In the genomic region with DNA sequence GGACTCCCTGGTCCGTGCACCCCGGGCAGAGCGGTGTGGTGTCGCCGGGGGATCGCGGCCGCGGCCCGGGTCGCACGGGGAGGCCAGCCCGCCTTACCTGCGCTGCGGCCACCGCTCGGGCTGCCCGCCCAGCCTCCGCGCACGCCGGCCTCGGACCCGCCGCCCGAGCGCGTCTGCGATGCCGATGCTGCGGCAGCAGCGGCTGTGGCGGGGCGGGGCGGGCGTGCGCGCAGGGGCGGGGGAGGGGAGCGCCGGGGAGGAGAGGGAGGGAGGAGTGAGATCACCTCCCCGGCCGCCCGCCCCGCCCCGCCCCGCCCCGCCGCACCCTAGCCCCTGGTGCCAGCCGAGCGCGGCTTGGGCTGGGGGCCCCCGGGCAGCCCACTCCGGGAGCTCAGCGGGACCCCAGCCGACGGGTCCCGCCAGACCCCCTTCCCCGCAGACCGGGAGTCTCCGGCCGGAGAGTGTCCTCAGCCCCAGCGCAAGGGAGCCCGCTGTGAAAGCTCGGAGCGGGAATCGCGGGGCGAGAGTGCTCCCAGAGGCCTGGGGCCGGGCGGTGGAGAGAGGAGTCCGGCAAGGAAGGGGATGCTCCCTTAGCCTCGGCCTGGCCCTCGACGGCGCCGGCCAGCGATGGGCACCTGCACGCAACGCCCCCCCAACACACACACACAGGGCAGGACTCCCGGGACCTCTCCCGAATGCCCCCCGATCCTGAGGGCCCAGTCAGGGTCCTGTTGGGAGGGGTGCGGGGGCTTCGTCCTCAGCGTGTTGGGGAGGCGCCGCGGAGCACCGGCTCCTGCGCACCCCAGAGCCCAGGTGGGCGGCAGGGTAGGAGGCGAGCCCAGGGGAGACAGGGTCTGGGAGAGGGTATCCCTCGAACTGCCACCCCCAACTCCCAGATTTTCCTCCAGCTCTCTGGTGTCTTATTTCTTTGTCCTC, we compare ENCODE assay signal across 8 cellular contexts. TPM values are rescaled to one million over a fixed set of nuclear protein-coding genes. Genes with fewer than 3 reads are reported as not detected.
A peak's percentile ranks its signal among the peaks of the same experiment; 100 is the strongest.
DNase-seq lines count a peak whose midpoint lies in the region; ATAC-seq and TF ChIP-seq lines count a peak whose summit lies in the region.

A gene with protein sequence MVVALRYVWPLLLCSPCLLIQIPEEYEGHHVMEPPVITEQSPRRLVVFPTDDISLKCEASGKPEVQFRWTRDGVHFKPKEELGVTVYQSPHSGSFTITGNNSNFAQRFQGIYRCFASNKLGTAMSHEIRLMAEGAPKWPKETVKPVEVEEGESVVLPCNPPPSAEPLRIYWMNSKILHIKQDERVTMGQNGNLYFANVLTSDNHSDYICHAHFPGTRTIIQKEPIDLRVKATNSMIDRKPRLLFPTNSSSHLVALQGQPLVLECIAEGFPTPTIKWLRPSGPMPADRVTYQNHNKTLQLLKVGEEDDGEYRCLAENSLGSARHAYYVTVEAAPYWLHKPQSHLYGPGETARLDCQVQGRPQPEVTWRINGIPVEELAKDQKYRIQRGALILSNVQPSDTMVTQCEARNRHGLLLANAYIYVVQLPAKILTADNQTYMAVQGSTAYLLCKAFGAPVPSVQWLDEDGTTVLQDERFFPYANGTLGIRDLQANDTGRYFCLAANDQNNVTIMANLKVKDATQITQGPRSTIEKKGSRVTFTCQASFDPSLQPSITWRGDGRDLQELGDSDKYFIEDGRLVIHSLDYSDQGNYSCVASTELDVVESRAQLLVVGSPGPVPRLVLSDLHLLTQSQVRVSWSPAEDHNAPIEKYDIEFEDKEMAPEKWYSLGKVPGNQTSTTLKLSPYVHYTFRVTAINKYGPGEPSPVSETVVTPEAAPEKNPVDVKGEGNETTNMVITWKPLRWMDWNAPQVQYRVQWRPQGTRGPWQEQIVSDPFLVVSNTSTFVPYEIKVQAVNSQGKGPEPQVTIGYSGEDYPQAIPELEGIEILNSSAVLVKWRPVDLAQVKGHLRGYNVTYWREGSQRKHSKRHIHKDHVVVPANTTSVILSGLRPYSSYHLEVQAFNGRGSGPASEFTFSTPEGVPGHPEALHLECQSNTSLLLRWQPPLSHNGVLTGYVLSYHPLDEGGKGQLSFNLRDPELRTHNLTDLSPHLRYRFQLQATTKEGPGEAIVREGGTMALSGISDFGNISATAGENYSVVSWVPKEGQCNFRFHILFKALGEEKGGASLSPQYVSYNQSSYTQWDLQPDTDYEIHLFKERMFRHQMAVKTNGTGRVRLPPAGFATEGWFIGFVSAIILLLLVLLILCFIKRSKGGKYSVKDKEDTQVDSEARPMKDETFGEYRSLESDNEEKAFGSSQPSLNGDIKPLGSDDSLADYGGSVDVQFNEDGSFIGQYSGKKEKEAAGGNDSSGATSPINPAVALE (minus strand): TSS at position 206 of the 936 bp plus-strand sequence. CDS start 10,337 bp downstream, outside the sequence.

- RAD21 ChIA-PET in HCT116 (lab: Charles Lee; ENCODE audit: low non-redundant PET in 1 of 2, low total read pairs in 2 of 2, uncharacterized antibody in 2 of 2, unreplicated experiment in 2 of 2), result interaction anchor here in 1 of 2 experiments (0.7 kb wide), 1 partner anchor 86 kb away, joined by 3 read pairs; no protein-coding TSS in a partner anchor

- BruUV-seq in HCT116 (replicated peaks; lab: Mats Ljungman, UMichigan), result no TSS peak

- no peaks in the 10 kb centered on the region for H3F3A ChIP-seq in MM.1S (ENCODE audit: insufficient read depth, low read length)

- H4K20me1 ChIP-seq in HCT116 (ENCODE audit: insufficient read depth), result no peaks in the 10 kb centered on the region
- H4K20me1 ChIP-seq in MM.1S (ENCODE audit: insufficient read depth, low read length), result no peaks in the 10 kb centered on the region

- DNase-seq in AG08396 (ENCODE audit: low spot score) (peak; percentile 52), HCT116 (ENCODE audit: low read depth, low spot score) (no peak), memory B cell (ENCODE audit: low spot score in 2 of 2) (no peak), MM.1S (no peak), omental fat pad (ENCODE audit: low spot score) (no peak)

- H3K36me3 ChIP-seq in HCT116 (ENCODE audit: control insufficient read depth in 1 of 2, insufficient read depth in 2 of 2, low read length in 2 of 2), result no peaks in the 10 kb centered on the region
- no peaks in the 10 kb centered on the region for H3K36me3 ChIP-seq in MM.1S (replicated peaks; ENCODE audit: insufficient read depth, low read length)

- H3K9me3 Mint-ChIP-seq in activated naive CD4-positive, alpha-beta T cell treated with anti-CD3 and anti-CD28 coated beads, Interleukin-2, amount 50 U/mL, for 24 hours, result no peaks in the 10 kb centered on the region
- no peaks in the 10 kb centered on the region for H3K9me3 Mint-ChIP-seq in memory B cell

- ATAC-seq in HCT116 (peak; percentile 66), memory B cell (ENCODE audit: low read depth) (peak; percentile 28), GM18511 (IDR thresholded peaks at IDR 0.05; ENCODE audit: unreplicated experiment) (no peak), GM19455 (IDR thresholded peaks at IDR 0.05; ENCODE audit: unreplicated experiment) (no peak), omental fat pad (ENCODE audit: low FRiP score) (no peak)

- H3K4me1 Mint-ChIP-seq in activated naive CD4-positive, alpha-beta T cell treated with anti-CD3 and anti-CD28 coated beads, Interleukin-2, amount 50 U/mL, for 24 hours, result no peaks in the 10 kb centered on the region
- H3K4me1 Mint-ChIP-seq in memory B cell, result peaks cover 15% of the 10 kb centered on the region

- no peak for TF ChIP-seq CTCF in HCT116 (IDR thresholded peaks at IDR 0.05 in 2 of 3, conservative IDR thresholded peaks at IDR 0.05 in 1 of 3; ENCODE audit: borderline replicate concordance in 1 of 3, insufficient read depth in 1 of 3, low read depth in 2 of 3, low read length in 2 of 3)
- no peak for TF ChIP-seq CTCF in MM.1S (IDR thresholded peaks at IDR 0.05; ENCODE audit: low read length)
- no peak for TF ChIP-seq CTCF in omental fat pad (IDR thresholded peaks at IDR 0.05)

- H3K9ac ChIP-seq in HCT116 (ENCODE audit: low read length), result peak within 1 kb of the TSS; percentile 39; the same call in 1 of the 2 replicates
- no peak within 1 kb of the TSS for H3K9ac ChIP-seq in MM.1S (ENCODE audit: low read length)

- TF ChIP-seq POLR2A in HCT116 (IDR thresholded peaks at IDR 0.05; ENCODE audit: borderline replicate concordance, extremely low read depth, insufficient read depth, insufficient read length), result no peak

- H3K27ac ChIP-seq in HCT116 (ENCODE audit: low read depth, low read length) (no peak within 1 kb of the TSS; the same call in 1 of the 2 replicates), MM.1S (ENCODE audit: low read length) (no peak within 1 kb of the TSS)

- H3K4me1 ChIP-seq in HCT116 (ENCODE audit: control insufficient read depth in 1 of 2, insufficient read depth in 2 of 2, low read length in 2 of 2), result peaks cover 9 to 34% of the 10 kb centered on the region in 2 experiments
- H3K4me1 ChIP-seq in MM.1S (ENCODE audit: low read length), result no peaks in the 10 kb centered on the region

- H3K9me2 ChIP-seq in HCT116 (ENCODE audit: insufficient read depth) (no peaks in the 10 kb centered on the region), MM.1S (replicated peaks; ENCODE audit: insufficient read depth, low read length) (no peaks in the 10 kb centered on the region)

- intact Hi-C loops in HCT116 (cut with micrococcal nuclease), result no loop called here

- H2AFZ ChIP-seq in HCT116 (ENCODE audit: low read depth, low read length, poor library complexity, severe bottlenecking) (no peak within 1 kb of the TSS), MM.1S (ENCODE audit: low read length) (no peak within 1 kb of the TSS)

- peaks cover 3% of the 10 kb centered on the region for H3K27me3 Mint-ChIP-seq in activated naive CD4-positive, alpha-beta T cell treated with anti-CD3 and anti-CD28 coated beads, Interleukin-2, amount 50 U/mL, for 24 hours
- peaks cover 5% of the 10 kb centered on the region for H3K27me3 Mint-ChIP-seq in memory B cell

- H3K4me2 ChIP-seq in HCT116 (ENCODE audit: low read length), result peak within 1 kb of the TSS; percentile 76
- no peak within 1 kb of the TSS for H3K4me2 ChIP-seq in MM.1S (ENCODE audit: low read depth, low read length)

- H3K27me3 ChIP-seq in HCT116 (ENCODE audit: insufficient read depth, low read length) (no peaks in the 10 kb centered on the region), MM.1S (replicated peaks; ENCODE audit: insufficient read depth, low read length) (peaks cover 33% of the 10 kb centered on the region)

- H3K79me2 ChIP-seq in HCT116 (ENCODE audit: insufficient read depth, low read length) (no peaks in the 10 kb centered on the region), MM.1S (ENCODE audit: low read length) (no peaks in the 10 kb centered on the region)

- POLR2A ChIA-PET in HCT116 (lab: Charles Lee), result no interaction called here

- H3K9me3 ChIP-seq in HCT116 (ENCODE audit: control insufficient read depth in 1 of 2, insufficient read depth in 1 of 2, low read depth in 1 of 2, low read length in 2 of 2), result no peaks in the 10 kb centered on the region
- H3K9me3 ChIP-seq in MM.1S (replicated peaks; ENCODE audit: insufficient read depth, low read length), result no peaks in the 10 kb centered on the region

- peak within 1 kb of the TSS; percentile 47 to 52 for H3K4me3 ChIP-seq in HCT116 (replicated peaks in 1 of 2; ENCODE audit: low read depth in 1 of 2, low read length in 2 of 2)
- no peak within 1 kb of the TSS for H3K4me3 ChIP-seq in MM.1S (ENCODE audit: low read length)

- no peaks in the 10 kb centered on the region for H3K36me3 Mint-ChIP-seq in activated naive CD4-positive, alpha-beta T cell treated with anti-CD3 and anti-CD28 coated beads, Interleukin-2, amount 50 U/mL, for 24 hours
- H3K36me3 Mint-ChIP-seq in memory B cell, result peaks cover 4% of the 10 kb centered on the region

- peak within 1 kb of the TSS; percentile 59 for H3K4me3 Mint-ChIP-seq in activated naive CD4-positive, alpha-beta T cell treated with anti-CD3 and anti-CD28 coated beads, Interleukin-2, amount 50 U/mL, for 24 hours
- H3K4me3 Mint-ChIP-seq in memory B cell, result peak within 1 kb of the TSS; percentile 62

- CTCF ChIA-PET in HCT116 (lab: Charles Lee), result no interaction called here

- no peak within 1 kb of the TSS for H3K27ac Mint-ChIP-seq in activated naive CD4-positive, alpha-beta T cell treated with anti-CD3 and anti-CD28 coated beads, Interleukin-2, amount 50 U/mL, for 24 hours
- H3K27ac Mint-ChIP-seq in memory B cell, result no peak within 1 kb of the TSS

- TF ChIP-seq RAD21 in HCT116 (IDR thresholded peaks at IDR 0.05; ENCODE audit: low read depth), result no peak

TF ChIP-seq in HCT116, 20 proteins besides CTCF, POLR2A, EP300 and RAD21 (continues in another document):
- TF ChIP-seq EZH2phosphoT487 (IDR thresholded peaks at IDR 0.05; ENCODE audit: borderline replicate concordance) (no peak), POLR2AphosphoS5 (IDR thresholded peaks at IDR 0.05; ENCODE audit: low read depth, low read length) (no peak), SIN3A (IDR thresholded peaks at IDR 0.05; ENCODE audit: low read depth) (no peak), CEBPB (IDR thresholded peaks at IDR 0.05; ENCODE audit: low read depth) (no peak), FOSL1 (IDR thresholded peaks at IDR 0.05; ENCODE audit: low read depth) (no peak)
- TF ChIP-seq, protein P1, sequence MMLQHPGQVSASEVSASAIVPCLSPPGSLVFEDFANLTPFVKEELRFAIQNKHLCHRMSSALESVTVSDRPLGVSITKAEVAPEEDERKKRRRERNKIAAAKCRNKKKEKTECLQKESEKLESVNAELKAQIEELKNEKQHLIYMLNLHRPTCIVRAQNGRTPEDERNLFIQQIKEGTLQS (IDR thresholded peaks at IDR 0.05), result no peak

RNA-seq across cellular contexts. Expression of the gene that starts here (rescaled TPM):
- total RNA-seq in HCT116 (2021; ENCODE audit: unreplicated experiment), result 14.8 TPM
- 10.4 and 10.8 TPM in 2 replicates for polyA plus RNA-seq in HCT116 (2012)
- total RNA-seq in omental fat pad, result 1 to 10 TPM in 3 of 4 donors, under 1 TPM in 1; 0.37 to 2.8 (median 1.6) TPM

Comparison
In these comparisons a context has a peak if more than half of its experiments do, and no peak if none do; other contexts are left out.
1. ATAC-seq: peak in HCT116 (single experiment) and memory B cell (single experiment); none in GM18511 (single experiment), GM19455 (single experiment) and omental fat pad (single experiment).